Comparison of ENCODE assay signal across 11 cellular contexts in genomic region chr2:191265311-191266170, GRCh38. TPM values are rescaled to one million over a fixed set of nuclear protein-coding genes. Genes with fewer than 3 reads are reported as not detected.
DNase-seq lines count a peak whose midpoint lies in the region; ATAC-seq and TF ChIP-seq lines count a peak whose summit lies in the region.
"Had no signal": no experiment of that assay in that cellular context is flagged by ENCODE, and none has a peak within 500 bp of the region (broad histone marks: within the 10 kb centered on the region; RNA-seq: fewer than 3 reads in every experiment).

No MANE protein-coding gene starts in this region.

- H3K27ac ChIP-seq in prostate gland, result peak overlapping the region; percentile 3 to 43

- intact Hi-C loops in prostate gland (cut with DNase I), result no loop called here

- H3K36me3 ChIP-seq in prostate gland, result no peaks in the 10 kb centered on the region

- ATAC-seq in WTC11 (no peak; the same call in 1 of the 2 replicates), GM18519 (IDR thresholded peaks at IDR 0.05; ENCODE audit: low FRiP score, unreplicated experiment) (no peak)
- ATAC-seq: HCT116 had no signal

- POLR2A ChIA-PET in WTC11 (lab: Charles Lee), result interaction anchor here (0.6 kb wide), 1 partner anchor 19 kb away, joined by 3 read pairs; no protein-coding TSS in a partner anchor

- peak overlapping the region; percentile 91; the same call in 1 of the 2 replicates for H3K27ac Mint-ChIP-seq in WTC11

- no peak for TF ChIP-seq POLR2A in prostate gland (IDR thresholded peaks at IDR 0.05)

- WGBS in prostate gland, result 13% methylated on average over 15 of the region's 15 CpGs

- H3K27me3 ChIP-seq in prostate gland (replicated peaks; ENCODE audit: insufficient read depth), result no peaks in the 10 kb centered on the region

- no peaks in the 10 kb centered on the region for H3K9me3 Mint-ChIP-seq in WTC11

- peak; percentile 73 for DNase-seq in AG20443 (ENCODE audit: low spot score)
- DNase-seq in WTC11 (ENCODE audit: low spot score), result no peak
- peak; percentile 80 for DNase-seq in glomerular visceral epithelial cell (ENCODE audit: extremely low spot score)
- no peak for DNase-seq in prostate gland (ENCODE audit: low spot score)
- no peak for DNase-seq in NCI-H524 (lab: John Stamatoyannopoulos, UW)
- DNase-seq in AML-193 (lab: John Stamatoyannopoulos, UW), result no peak
- DNase-seq in activated CD4-positive, alpha-beta T cell treated with anti-CD3 and anti-CD28 coated beads for 1 hour, result no peak
- DNase-seq: activated CD8-positive, alpha-beta memory T cell treated with anti-CD3 and anti-CD28 coated beads, Interleukin-2, amount 50 U/mL, for 4 hours; NCI-H1930 had no signal

- no peak for TF ChIP-seq CTCF in WTC11 (IDR thresholded peaks at IDR 0.05)
- TF ChIP-seq CTCF in prostate gland (IDR thresholded peaks at IDR 0.05), result no peak

- peaks cover 12% of the 10 kb centered on the region for H3K4me1 ChIP-seq in prostate gland (replicated peaks)

- peaks cover 59% of the 10 kb centered on the region for H3K4me1 Mint-ChIP-seq in WTC11

- H3K4me3 Mint-ChIP-seq in WTC11, result no peak overlapping the region

- no peaks in the 10 kb centered on the region for H3K36me3 Mint-ChIP-seq in WTC11

- no peaks in the 10 kb centered on the region for H3K9me3 ChIP-seq in prostate gland

- CTCF ChIA-PET in WTC11 (lab: Charles Lee), result interaction anchor here (1.4 to 1.6 kb wide), 2 partner anchors 48 to 213 kb away, joined by 4 to 6 read pairs; no protein-coding TSS in a partner anchor

- H3K27me3 Mint-ChIP-seq in WTC11 (ENCODE audit: low read depth), result no peaks in the 10 kb centered on the region

- no peak overlapping the region for H3K4me3 ChIP-seq in prostate gland

TF ChIP-seq in WTC11, 78 proteins besides CTCF, POLR2A, EP300 and RAD21 (continues in another document):
- no peak for TF ChIP-seq ZSCAN18 (CRISPR knock-in tag; IDR thresholded peaks at IDR 0.05)
- no peak for TF ChIP-seq GTF2I (CRISPR knock-in tag; conservative IDR thresholded peaks at IDR 0.05)
- TF ChIP-seq, protein P1, sequence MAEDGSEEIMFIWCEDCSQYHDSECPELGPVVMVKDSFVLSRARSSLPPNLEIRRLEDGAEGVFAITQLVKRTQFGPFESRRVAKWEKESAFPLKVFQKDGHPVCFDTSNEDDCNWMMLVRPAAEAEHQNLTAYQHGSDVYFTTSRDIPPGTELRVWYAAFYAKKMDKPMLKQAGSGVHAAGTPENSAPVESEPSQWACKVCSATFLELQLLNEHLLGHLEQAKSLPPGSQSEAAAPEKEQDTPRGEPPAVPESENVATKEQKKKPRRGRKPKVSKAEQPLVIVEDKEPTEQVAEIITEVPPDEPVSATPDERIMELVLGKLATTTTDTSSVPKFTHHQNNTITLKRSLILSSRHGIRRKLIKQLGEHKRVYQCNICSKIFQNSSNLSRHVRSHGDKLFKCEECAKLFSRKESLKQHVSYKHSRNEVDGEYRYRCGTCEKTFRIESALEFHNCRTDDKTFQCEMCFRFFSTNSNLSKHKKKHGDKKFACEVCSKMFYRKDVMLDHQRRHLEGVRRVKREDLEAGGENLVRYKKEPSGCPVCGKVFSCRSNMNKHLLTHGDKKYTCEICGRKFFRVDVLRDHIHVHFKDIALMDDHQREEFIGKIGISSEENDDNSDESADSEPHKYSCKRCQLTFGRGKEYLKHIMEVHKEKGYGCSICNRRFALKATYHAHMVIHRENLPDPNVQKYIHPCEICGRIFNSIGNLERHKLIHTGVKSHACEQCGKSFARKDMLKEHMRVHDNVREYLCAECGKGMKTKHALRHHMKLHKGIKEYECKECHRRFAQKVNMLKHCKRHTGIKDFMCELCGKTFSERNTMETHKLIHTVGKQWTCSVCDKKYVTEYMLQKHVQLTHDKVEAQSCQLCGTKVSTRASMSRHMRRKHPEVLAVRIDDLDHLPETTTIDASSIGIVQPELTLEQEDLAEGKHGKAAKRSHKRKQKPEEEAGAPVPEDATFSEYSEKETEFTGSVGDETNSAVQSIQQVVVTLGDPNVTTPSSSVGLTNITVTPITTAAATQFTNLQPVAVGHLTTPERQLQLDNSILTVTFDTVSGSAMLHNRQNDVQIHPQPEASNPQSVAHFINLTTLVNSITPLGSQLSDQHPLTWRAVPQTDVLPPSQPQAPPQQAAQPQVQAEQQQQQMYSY (CRISPR knock-in tag; IDR thresholded peaks at IDR 0.05), result no peak
- no peak for TF ChIP-seq FOXP1 (CRISPR knock-in tag; IDR thresholded peaks at IDR 0.05; ENCODE audit: borderline replicate concordance)
- no peak for TF ChIP-seq NR2C2 (CRISPR knock-in tag; IDR thresholded peaks at IDR 0.05)
- no peak for TF ChIP-seq HMGA2 (CRISPR knock-in tag; IDR thresholded peaks at IDR 0.05)
- TF ChIP-seq, protein P2, sequence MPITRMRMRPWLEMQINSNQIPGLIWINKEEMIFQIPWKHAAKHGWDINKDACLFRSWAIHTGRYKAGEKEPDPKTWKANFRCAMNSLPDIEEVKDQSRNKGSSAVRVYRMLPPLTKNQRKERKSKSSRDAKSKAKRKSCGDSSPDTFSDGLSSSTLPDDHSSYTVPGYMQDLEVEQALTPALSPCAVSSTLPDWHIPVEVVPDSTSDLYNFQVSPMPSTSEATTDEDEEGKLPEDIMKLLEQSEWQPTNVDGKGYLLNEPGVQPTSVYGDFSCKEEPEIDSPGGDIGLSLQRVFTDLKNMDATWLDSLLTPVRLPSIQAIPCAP (CRISPR knock-in tag; IDR thresholded peaks at IDR 0.05), result no peak
- no peak for TF ChIP-seq ETV6 (CRISPR knock-in tag; IDR thresholded peaks at IDR 0.05)
- TF ChIP-seq, protein P3, sequence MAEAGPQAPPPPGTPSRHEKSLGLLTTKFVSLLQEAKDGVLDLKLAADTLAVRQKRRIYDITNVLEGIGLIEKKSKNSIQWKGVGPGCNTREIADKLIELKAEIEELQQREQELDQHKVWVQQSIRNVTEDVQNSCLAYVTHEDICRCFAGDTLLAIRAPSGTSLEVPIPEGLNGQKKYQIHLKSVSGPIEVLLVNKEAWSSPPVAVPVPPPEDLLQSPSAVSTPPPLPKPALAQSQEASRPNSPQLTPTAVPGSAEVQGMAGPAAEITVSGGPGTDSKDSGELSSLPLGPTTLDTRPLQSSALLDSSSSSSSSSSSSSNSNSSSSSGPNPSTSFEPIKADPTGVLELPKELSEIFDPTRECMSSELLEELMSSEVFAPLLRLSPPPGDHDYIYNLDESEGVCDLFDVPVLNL (CRISPR knock-in tag; IDR thresholded peaks at IDR 0.05; ENCODE audit: borderline replicate concordance, low read depth), result no peak
- TF ChIP-seq, protein P4, sequence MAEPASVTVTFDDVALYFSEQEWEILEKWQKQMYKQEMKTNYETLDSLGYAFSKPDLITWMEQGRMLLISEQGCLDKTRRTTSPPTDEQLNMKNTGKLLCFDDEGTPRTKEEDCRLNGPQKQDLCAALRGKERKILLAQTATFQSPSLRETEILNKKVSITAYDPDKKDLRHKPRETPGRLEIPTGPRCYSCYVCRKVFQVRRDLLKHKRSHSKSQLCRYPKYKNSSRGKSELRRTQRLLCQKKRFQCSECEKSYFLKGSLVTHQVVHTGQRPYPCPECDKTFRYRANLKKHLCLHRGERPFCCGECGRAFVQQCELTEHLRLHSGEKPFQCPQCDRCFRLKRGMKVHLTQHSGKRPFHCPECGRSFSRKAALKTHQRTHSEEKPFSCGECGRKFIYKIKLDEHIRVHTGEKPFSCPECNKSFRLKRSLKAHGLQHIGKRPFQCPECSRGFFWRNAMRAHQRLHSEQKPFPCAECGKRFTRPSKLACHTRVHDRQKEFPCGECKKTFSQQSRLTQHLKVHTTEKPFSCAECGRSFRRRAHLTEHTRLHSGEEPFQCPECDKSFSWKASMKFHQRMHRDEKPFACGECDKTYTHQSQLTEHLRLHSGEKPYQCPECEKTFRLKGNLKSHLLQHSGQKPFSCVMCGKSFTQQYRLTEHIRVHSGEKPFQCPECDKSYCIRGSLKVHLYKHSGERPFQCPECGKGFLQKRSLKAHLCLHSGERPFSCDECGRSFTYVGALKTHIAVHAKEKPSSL (CRISPR knock-in tag; conservative IDR thresholded peaks at IDR 0.05), result no peak
- no peak for TF ChIP-seq NFYB (CRISPR knock-in tag; conservative IDR thresholded peaks at IDR 0.05; ENCODE audit: low read depth)
- no peak for TF ChIP-seq JUN (CRISPR knock-in tag; IDR thresholded peaks at IDR 0.05)
- no peak for TF ChIP-seq ELF4 (CRISPR knock-in tag; IDR thresholded peaks at IDR 0.05; ENCODE audit: low read depth)
- no peak for TF ChIP-seq OVOL2 (CRISPR knock-in tag; IDR thresholded peaks at IDR 0.05; ENCODE audit: borderline replicate concordance)
- TF ChIP-seq CREB1 (CRISPR knock-in tag; IDR thresholded peaks at IDR 0.05), result no peak
- TF ChIP-seq PRRX2 (CRISPR knock-in tag; IDR thresholded peaks at IDR 0.05), result no peak

RNA-seq across cellular contexts. Expression of gene MYO1B, which starts 20.3 kb away (rescaled TPM):
- 39.0 to 43.6 TPM (median 43.5 TPM) in 3 replicates for total RNA-seq in WTC11 (2021)
- total RNA-seq in prostate gland, result 10 to 100 TPM; 22.4 to 38.3 TPM

Comparison
In these comparisons a context has a peak if more than half of its experiments do, and no peak if none do; other contexts are left out.
1. DNase-seq: peak in AG20443 (single experiment) and glomerular visceral epithelial cell (single experiment); none in WTC11 (single experiment), prostate gland (single experiment), NCI-H524 (0 of 2), AML-193 (0 of 2) and activated CD4-positive, alpha-beta T cell treated with anti-CD3 and anti-CD28 coated beads for 1 hour (single experiment).